23 cellular contexts compared by ENCODE assay signal in genomic region chr18:77487951-77488740, GRCh38.
DNase-seq lines count a peak whose midpoint lies in the region; ATAC-seq and TF ChIP-seq lines count a peak whose summit lies in the region.
"Had no signal": no experiment of that assay in that cellular context is flagged by ENCODE, and none has a peak within 500 bp of the region (broad histone marks: within the 10 kb centered on the region; RNA-seq: fewer than 3 reads in every experiment).

No MANE protein-coding gene starts in this region.

- no peaks in the 10 kb centered on the region for H3K4me1 ChIP-seq in Caco-2
- H3K4me1 ChIP-seq: ascending aorta, Peyer's patch, SJCRH30 had no signal

- no TSS peak for BruUV-seq in Caco-2 (replicated peaks; lab: Mats Ljungman, UMichigan)

- no peak for TF ChIP-seq CTCF in Caco-2 (IDR thresholded peaks at IDR 0.05; ENCODE audit: insufficient read depth in 1 of 2, low read depth in 1 of 2, low read length in 1 of 2, severe bottlenecking in 1 of 2, unreplicated experiment in 1 of 2)

- no peak overlapping the region for H3K27ac Mint-ChIP-seq in activated T-cell treated with anti-CD3 and anti-CD28 coated beads, Interleukin-2, amount 50 U/mL, for 72 hours
- no peak overlapping the region for H3K27ac Mint-ChIP-seq in Caco-2 (ENCODE audit: unreplicated experiment)
- H3K27ac Mint-ChIP-seq: activated CD4-positive, alpha-beta T cell treated with anti-CD3 and anti-CD28 coated beads, Interleukin-2, amount 10 ng/mL, durations not matched to agents 24 days and 14 days; activated naive CD4-positive, alpha-beta T cell treated with anti-CD3 and anti-CD28 coated beads, Interleukin-2, amount 50 U/mL, for 72 hours; activated T-helper 17 cell treated with anti-CD3 and anti-CD28 coated beads, Interleukin-2, amount 50 U/mL, for 72 hours had no signal

- H3K36me3 Mint-ChIP-seq in activated T-cell treated with anti-CD3 and anti-CD28 coated beads, Interleukin-2, amount 50 U/mL, for 72 hours (ENCODE audit: insufficient read depth in 2 of 2) = no peaks in the 10 kb centered on the region
- no peaks in the 10 kb centered on the region for H3K36me3 Mint-ChIP-seq in Caco-2 (ENCODE audit: insufficient read depth, unreplicated experiment)

- H3K4me3 ChIP-seq in Caco-2 (ENCODE audit: low read depth, low read length) = no peak overlapping the region
- H3K4me3 ChIP-seq: ascending aorta, Peyer's patch, SJCRH30 had no signal

- no peaks in the 10 kb centered on the region for H3K4me1 Mint-ChIP-seq in activated T-cell treated with anti-CD3 and anti-CD28 coated beads, Interleukin-2, amount 50 U/mL, for 72 hours (ENCODE audit: low read depth)
- no peaks in the 10 kb centered on the region for H3K4me1 Mint-ChIP-seq in Caco-2 (ENCODE audit: low read depth, unreplicated experiment)
- H3K4me1 Mint-ChIP-seq: activated CD4-positive, alpha-beta T cell treated with anti-CD3 and anti-CD28 coated beads, Interleukin-2, amount 10 ng/mL, durations not matched to agents 24 days and 14 days; activated T-helper 17 cell treated with anti-CD3 and anti-CD28 coated beads, Interleukin-2, amount 50 U/mL, for 72 hours had no signal

- H3K9me3 Mint-ChIP-seq in activated T-cell treated with anti-CD3 and anti-CD28 coated beads, Interleukin-2, amount 50 U/mL, for 72 hours = peaks cover 2 to 6% of the 10 kb centered on the region in 2 donors
- H3K9me3 Mint-ChIP-seq in Caco-2 (ENCODE audit: unreplicated experiment) = no peaks in the 10 kb centered on the region

- intact Hi-C loops in left ventricle myocardium superior (cut with micrococcal nuclease) (no loop called here), Caco-2 (cut with micrococcal nuclease; ENCODE audit: unreplicated experiment) (no loop called here)

- no peaks in the 10 kb centered on the region for H3K9me3 ChIP-seq in Caco-2
- H3K9me3 ChIP-seq: ascending aorta, Peyer's patch, SJCRH30 had no signal

- H3K4me3 Mint-ChIP-seq in activated T-cell treated with anti-CD3 and anti-CD28 coated beads, Interleukin-2, amount 50 U/mL, for 72 hours = no peak overlapping the region
- H3K4me3 Mint-ChIP-seq in Caco-2 (ENCODE audit: unreplicated experiment) = no peak overlapping the region
- H3K4me3 Mint-ChIP-seq: activated CD4-positive, alpha-beta T cell treated with anti-CD3 and anti-CD28 coated beads, Interleukin-2, amount 10 ng/mL, durations not matched to agents 24 days and 14 days; activated T-helper 17 cell treated with anti-CD3 and anti-CD28 coated beads, Interleukin-2, amount 50 U/mL, for 72 hours had no signal

- TF ChIP-seq POLR2A in GM18505 (IDR thresholded peaks at IDR 0.05; ENCODE audit: borderline replicate concordance, extremely low read depth, insufficient read depth, insufficient read length) = no peak

- peaks cover 34% of the 10 kb centered on the region for H3K27me3 Mint-ChIP-seq in activated T-cell treated with anti-CD3 and anti-CD28 coated beads, Interleukin-2, amount 50 U/mL, for 72 hours (ENCODE audit: low read depth)
- H3K27me3 Mint-ChIP-seq in Caco-2 (ENCODE audit: insufficient read depth, unreplicated experiment) = peaks cover 10% of the 10 kb centered on the region

- ATAC-seq in GM18505 (IDR thresholded peaks at IDR 0.05; ENCODE audit: unreplicated experiment) (peak; percentile 56), GM19395 (IDR thresholded peaks at IDR 0.05; ENCODE audit: unreplicated experiment) (peak; percentile 67), HG02798 (IDR thresholded peaks at IDR 0.05; ENCODE audit: poor library complexity, unreplicated experiment) (peak; percentile 59), left ventricle myocardium superior (no peak)
- no peak for ATAC-seq in activated T-cell treated with anti-CD3 and anti-CD28 coated beads, Interleukin-2, amount 50 U/mL, for 72 hours (replicated peaks in 1 of 2)
- ATAC-seq: activated naive CD4-positive, alpha-beta T cell treated with anti-CD3 and anti-CD28 coated beads, Interleukin-2, amount 50 U/mL, for 72 hours; activated T-helper 17 cell treated with anti-CD3 and anti-CD28 coated beads, Interleukin-2, amount 50 U/mL, for 72 hours had no signal

- POLR2A ChIA-PET in Caco-2 (lab: Charles Lee) = no interaction called here

- DNase-seq in NOMO-1 treated with DMSO at 0.1 percent for 48 hours (lab: John Stamatoyannopoulos, UW; ENCODE audit: unreplicated experiment) (peak; percentile 46), left ventricle myocardium superior (no peak), cerebellar cortex (ENCODE audit: low spot score) (no peak), Caco-2 (no peak)
- no peak for DNase-seq in activated T-cell treated with anti-CD3 and anti-CD28 coated beads, Interleukin-2, amount 50 U/mL, for 72 hours
- DNase-seq: activated CD4-positive, alpha-beta T cell treated with anti-CD3 and anti-CD28 coated beads, Interleukin-2, amount 10 ng/mL, durations not matched to agents 24 days and 14 days; central memory CD4-positive, alpha-beta T cell; IMR-90; kidney glomerular epithelial cell; mesenchymal stem cell; NCI-H1694 treated with DMSO at 0.1 percent for 48 hours; nucleus accumbens; Peyer's patch; SJCRH30; small intestine; stimulated activated CD4-positive, alpha-beta T cell treated with anti-CD3 and anti-CD28 coated beads, Interleukin-2, amount 100 ng/mL, for 24 hours; stimulated activated naive CD4-positive, alpha-beta T cell had no signal

- no peaks in the 10 kb centered on the region for H3K36me3 ChIP-seq in Caco-2 (ENCODE audit: control insufficient read depth, insufficient read depth, low read length)
- H3K36me3 ChIP-seq: ascending aorta, Peyer's patch, SJCRH30 had no signal

- CTCF ChIA-PET in Caco-2 (lab: Charles Lee) = no interaction called here

- no peaks in the 10 kb centered on the region for H3K27me3 ChIP-seq in Caco-2 (replicated peaks; ENCODE audit: control insufficient read depth, insufficient read depth, low read length)
- H3K27me3 ChIP-seq: ascending aorta, Peyer's patch, SJCRH30 had no signal

Comparison
In these comparisons a context has a peak if more than half of its experiments do, and no peak if none do; other contexts are left out.
1. ATAC-seq: peak in GM18505 (single experiment), GM19395 (single experiment) and HG02798 (single experiment); none in left ventricle myocardium superior (single experiment) and activated T-cell treated with anti-CD3 and anti-CD28 coated beads, Interleukin-2, amount 50 U/mL, for 72 hours (0 of 2).